Comparison of ENCODE assay signal across 19 cellular contexts in the genomic region with DNA sequence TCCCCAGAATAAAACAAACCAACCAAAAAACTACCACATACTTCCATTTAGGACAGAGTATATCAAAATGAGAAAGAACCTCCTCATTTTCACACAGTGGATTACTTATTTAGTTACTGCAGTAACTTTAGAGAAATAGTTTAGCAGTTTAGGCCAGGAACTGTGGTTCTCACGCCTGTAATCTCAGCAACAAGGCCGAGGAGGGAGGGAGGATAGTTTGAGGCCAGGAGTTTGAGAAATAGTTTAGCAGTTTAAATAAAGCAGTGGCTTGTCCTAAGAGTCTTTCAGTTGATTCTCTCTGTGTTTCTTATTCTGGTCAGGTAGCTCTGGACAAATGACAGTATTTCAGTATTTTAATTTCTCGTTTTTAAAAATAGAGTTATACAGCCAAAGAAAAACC. TPM values are rescaled to one million over a fixed set of nuclear protein-coding genes. Genes with fewer than 3 reads are reported as not detected.
DNase-seq lines count a peak whose midpoint lies in the region; ATAC-seq and TF ChIP-seq lines count a peak whose summit lies in the region.
"Had no signal": no experiment of that assay in that cellular context is flagged by ENCODE, and none has a peak within 500 bp of the region (broad histone marks: within the 10 kb centered on the region; RNA-seq: fewer than 3 reads in every experiment).

No MANE protein-coding gene starts in this region.

- peak overlapping the region in 1 of 4 donors; percentile 47 for H3K4me3 Mint-ChIP-seq in CD4-positive, CD25-positive, alpha-beta regulatory T cell
- peak overlapping the region; percentile 40 for H3K4me3 Mint-ChIP-seq in neural crest cell

- no peak for DNase-seq in CD4-positive, CD25-positive, alpha-beta regulatory T cell
- no peak for DNase-seq in caudate nucleus (lab: John Stamatoyannopoulos, UW)
- no peak for DNase-seq in neural crest cell (ENCODE audit: low read depth, low spot score)
- DNase-seq in islet precursor cell = no peak
- no peak for DNase-seq in upper lobe of left lung
- DNase-seq: activated gamma-delta T cell treated with Interleukin-2 at 50 U/mL for 16 hours; dermis blood vessel endothelial cell; DMS79 treated with DMSO at 0.1 percent for 48 hours; hypothalamus; left cardiac atrium; MG63; NCI-H2029 treated with DMSO at 0.1 percent for 48 hours; NCI-H526 treated with DMSO at 0.1 percent for 48 hours; spleen; stimulated activated naive CD4-positive, alpha-beta T cell treated with Interleukin-2 at 50 U/mL for 16 hours had no signal

- peak; percentile 9 for TF ChIP-seq POLR2A in GM19099 (IDR thresholded peaks at IDR 0.05; ENCODE audit: extremely low read depth, insufficient read length, low read depth)
- TF ChIP-seq POLR2A in upper lobe of left lung (IDR thresholded peaks at IDR 0.05) = no peak

- no peak for TF ChIP-seq CTCF in neural crest cell (conservative IDR thresholded peaks at IDR 0.05)
- TF ChIP-seq CTCF in upper lobe of left lung (IDR thresholded peaks at IDR 0.05) = no peak

- no peaks in the 10 kb centered on the region for H3K9me3 ChIP-seq in CD4-positive, CD25-positive, alpha-beta regulatory T cell (ENCODE audit: control insufficient read depth in 2 of 2, low read length in 2 of 2)
- no peaks in the 10 kb centered on the region for H3K9me3 ChIP-seq in upper lobe of left lung
- H3K9me3 ChIP-seq: MG63, spleen had no signal

- WGBS in upper lobe of left lung, 2 donors = 77 to 78% methylated on average over 3 of the region's 3 CpGs

- H3K27me3 Mint-ChIP-seq in CD4-positive, CD25-positive, alpha-beta regulatory T cell = no peaks in the 10 kb centered on the region
- peaks cover 6% of the 10 kb centered on the region for H3K27me3 Mint-ChIP-seq in neural crest cell (ENCODE audit: low read depth)

- H3K27me3 ChIP-seq in CD4-positive, CD25-positive, alpha-beta regulatory T cell (ENCODE audit: control insufficient read depth, insufficient read depth, low read length) = no peaks in the 10 kb centered on the region
- no peaks in the 10 kb centered on the region for H3K27me3 ChIP-seq in upper lobe of left lung
- H3K27me3 ChIP-seq: MG63, spleen had no signal

- H3K27ac Mint-ChIP-seq in CD4-positive, CD25-positive, alpha-beta regulatory T cell = peak overlapping the region in 2 of 3 donors; percentile 34 to 67
- no peak overlapping the region for H3K27ac Mint-ChIP-seq in neural crest cell (ENCODE audit: unreplicated experiment)

- H3K36me3 Mint-ChIP-seq in CD4-positive, CD25-positive, alpha-beta regulatory T cell = peaks cover 7% of the 10 kb centered on the region
- H3K36me3 Mint-ChIP-seq in neural crest cell (ENCODE audit: low read depth) = peaks cover 13% of the 10 kb centered on the region

- H3K36me3 ChIP-seq in CD4-positive, CD25-positive, alpha-beta regulatory T cell (ENCODE audit: control insufficient read depth, insufficient read depth, low read length) = peaks cover 3% of the 10 kb centered on the region
- peaks cover 0 to 16% (median 0%) of the 10 kb centered on the region in 4 donors for H3K36me3 ChIP-seq in upper lobe of left lung

- no peaks in the 10 kb centered on the region for H3K9me3 Mint-ChIP-seq in CD4-positive, CD25-positive, alpha-beta regulatory T cell
- no peaks in the 10 kb centered on the region for H3K9me3 Mint-ChIP-seq in neural crest cell

- H3K4me1 ChIP-seq in CD4-positive, CD25-positive, alpha-beta regulatory T cell (ENCODE audit: control insufficient read depth, insufficient read depth, low read length, poor library complexity, severe bottlenecking) = peaks cover 8% of the 10 kb centered on the region
- peaks cover 0 to 4% (median 2%) of the 10 kb centered on the region in 4 donors for H3K4me1 ChIP-seq in upper lobe of left lung

- H3K4me3 ChIP-seq in CD4-positive, CD25-positive, alpha-beta regulatory T cell (ENCODE audit: low read depth, low read length) = no peak overlapping the region
- H3K4me3 ChIP-seq in upper lobe of left lung = no peak overlapping the region
- H3K4me3 ChIP-seq: MG63, spleen had no signal

- no peak for ATAC-seq in CD4-positive, CD25-positive, alpha-beta regulatory T cell (ENCODE audit: low read depth in 2 of 2)
- ATAC-seq in upper lobe of left lung (ENCODE audit: low FRiP score in 2 of 2) = no peak
- no peak for ATAC-seq in HG02642 (IDR thresholded peaks at IDR 0.05; ENCODE audit: poor library complexity, unreplicated experiment)

- no peak for TF ChIP-seq EP300 in upper lobe of left lung (IDR thresholded peaks at IDR 0.05)

- peaks cover 9 to 29% (median 16%) of the 10 kb centered on the region in 4 donors for H3K4me1 Mint-ChIP-seq in CD4-positive, CD25-positive, alpha-beta regulatory T cell
- H3K4me1 Mint-ChIP-seq in neural crest cell = peaks cover 8% of the 10 kb centered on the region

- no peak overlapping the region for H3K27ac ChIP-seq in CD4-positive, CD25-positive, alpha-beta regulatory T cell (ENCODE audit: insufficient read depth, low read length, poor library complexity, severe bottlenecking)
- H3K27ac ChIP-seq in caudate nucleus (ENCODE audit: low read depth, low read length) (peak overlapping the region; percentile 24), upper lobe of left lung (no peak overlapping the region)

RNA-seq across cellular contexts. Expression of a gene that starts 9.4 kb away (rescaled TPM):
- total RNA-seq in CD4-positive, CD25-positive, alpha-beta regulatory T cell = 363 TPM
- polyA plus RNA-seq in CD4-positive, CD25-positive, alpha-beta regulatory T cell = 100 to 1,000 TPM; 639 to 723 (median 666) TPM
- 735 and 773 TPM in 2 replicates for total RNA-seq in neural crest cell
- 100 to 1,000 TPM; 124 to 300 (median 195) TPM for total RNA-seq in upper lobe of left lung

RNA-seq across cellular contexts. Expression of a gene that starts 34.0 kb away (rescaled TPM):
- total RNA-seq in CD4-positive, CD25-positive, alpha-beta regulatory T cell = not detected
- not detected for polyA plus RNA-seq in CD4-positive, CD25-positive, alpha-beta regulatory T cell
- total RNA-seq in neural crest cell (not detected in 2 replicates), upper lobe of left lung (not detected)
- total RNA-seq: activated CD8-positive, alpha-beta memory T cell treated with anti-CD3 and anti-CD28 coated beads for 36 hours; dermis blood vessel endothelial cell; left cardiac atrium; spleen had no signal
- polyA plus RNA-seq: BJ had no signal
